In the genomic region with DNA sequence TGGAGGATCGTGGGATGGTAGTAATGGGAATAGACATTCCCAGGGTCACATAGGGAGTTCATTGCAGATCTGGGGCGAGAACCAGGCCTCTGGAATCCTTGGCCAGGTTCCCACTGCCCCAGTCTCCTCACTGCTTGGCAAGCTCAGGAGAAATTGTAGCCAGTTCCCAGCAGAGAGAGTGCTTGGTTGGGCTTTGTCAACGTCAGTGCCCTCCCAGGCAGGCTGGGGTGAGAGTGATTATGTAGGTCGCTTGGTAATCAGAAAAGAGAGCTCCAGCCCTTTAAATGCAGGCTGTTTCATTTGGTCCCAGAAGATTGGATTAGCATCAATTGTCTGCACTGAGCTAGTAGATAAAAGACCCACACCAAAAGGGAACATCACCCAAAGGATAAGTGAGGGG, we compare ENCODE assay signal across 19 cellular contexts. TPM values are rescaled to one million over a fixed set of nuclear protein-coding genes. Genes with fewer than 3 reads are reported as not detected.
A peak's percentile ranks its signal among the peaks of the same experiment; 100 is the strongest.
DNase-seq lines count a peak whose midpoint lies in the region; ATAC-seq and TF ChIP-seq lines count a peak whose summit lies in the region.
"Had no signal": no experiment of that assay in that cellular context is flagged by ENCODE, and none has a peak within 500 bp of the region (broad histone marks: within the 10 kb centered on the region; RNA-seq: fewer than 3 reads in every experiment).

No MANE protein-coding gene starts in this region.

- DNase-seq in NCI-H2029 treated with DMSO at 0.1 percent for 48 hours (lab: John Stamatoyannopoulos, UW), result peak; percentile 42
- peak; percentile 76 to 88 (median 86) for DNase-seq in right cardiac atrium
- DNase-seq in retinal pigment epithelial cell (ENCODE audit: low read depth), result peak; percentile 43
- DNase-seq in NCI-H1694 (lab: John Stamatoyannopoulos, UW), result no peak
- DNase-seq in activated CD4-positive, alpha-beta T cell treated with anti-CD3 and anti-CD28 coated beads, Interleukin-2, amount 50 U/mL, for 4 hours, result no peak
- no peak for DNase-seq in SHP77 treated with DMSO at 0.1 percent for 48 hours (lab: John Stamatoyannopoulos, UW)
- DNase-seq: activated CD8-positive, alpha-beta memory T cell treated with anti-CD3 and anti-CD28 coated beads, Interleukin-2, amount 50 U/mL, for 48 hours; activated naive CD4-positive, alpha-beta T cell treated with Interleukin-2 at 50 U/mL for 16 hours; central memory CD4-positive, alpha-beta T cell; gastrocnemius medialis; HFFc6; NCI-H1092 treated with DMSO at 0.1 percent for 48 hours; NCI-H226; SHP77; T-helper 9 cell had no signal

- H3K9me3 ChIP-seq in right cardiac atrium (ENCODE audit: control insufficient read depth, low read length), result no peaks in the 10 kb centered on the region
- H3K9me3 ChIP-seq: gastrocnemius medialis, ovary had no signal

- no peak overlapping the region for H3K4me3 Mint-ChIP-seq in brain
- H3K4me3 Mint-ChIP-seq: B cell, HFFc6 had no signal

- H3K36me3 Mint-ChIP-seq in brain, result no peaks in the 10 kb centered on the region

- H3K27ac Mint-ChIP-seq in brain, result peak overlapping the region in 4 of 5 experiments; percentile 40 to 94 (median 86)
- H3K27ac Mint-ChIP-seq: B cell, HFFc6 had no signal

- H3K27me3 ChIP-seq in right cardiac atrium (ENCODE audit: control insufficient read depth, insufficient read depth), result no peaks in the 10 kb centered on the region
- H3K27me3 ChIP-seq: gastrocnemius medialis, ovary had no signal

- H3K27me3 Mint-ChIP-seq in brain, result peaks cover 20% of the 10 kb centered on the region

- intact Hi-C loops in right cardiac atrium (cut with DNase I), result no loop called here

- peaks cover 52% of the 10 kb centered on the region for H3K4me1 Mint-ChIP-seq in brain
- H3K4me1 Mint-ChIP-seq: B cell had no signal

- peaks cover 0 to 2% (median 0%) of the 10 kb centered on the region in 5 experiments for H3K9me3 Mint-ChIP-seq in brain
- H3K9me3 Mint-ChIP-seq: HFFc6 had no signal

- no peak for TF ChIP-seq CTCF in brain (conservative IDR thresholded peaks at IDR 0.05)
- no peak for TF ChIP-seq CTCF in retinal pigment epithelial cell (conservative IDR thresholded peaks at IDR 0.05; ENCODE audit: low read depth, low read length)

- H3K4me1 ChIP-seq in right cardiac atrium (ENCODE audit: control insufficient read depth, insufficient read depth, low read length), result peaks cover 16% of the 10 kb centered on the region
- H3K4me1 ChIP-seq: gastrocnemius medialis had no signal

- 30% methylated on average over 4 of the region's 4 CpGs for WGBS in right cardiac atrium

- peak overlapping the region; percentile 6 for H3K27ac ChIP-seq in right cardiac atrium (ENCODE audit: low read length)
- H3K27ac ChIP-seq: gastrocnemius medialis, ovary had no signal

- ATAC-seq in right cardiac atrium (peak; percentile 87 to 90), HG03108 (IDR thresholded peaks at IDR 0.05; ENCODE audit: unreplicated experiment) (no peak)
- ATAC-seq: gastrocnemius medialis had no signal

- no peak overlapping the region for H3K4me3 ChIP-seq in right cardiac atrium (ENCODE audit: low read length)
- H3K4me3 ChIP-seq in retinal pigment epithelial cell (ENCODE audit: low read length), result no peak overlapping the region
- H3K4me3 ChIP-seq: gastrocnemius medialis, ovary had no signal

RNA-seq across cellular contexts. Expression of a gene that starts 51.8 kb away (rescaled TPM):
- polyA plus RNA-seq in brain (ENCODE audit: insufficient read depth, low read depth, low replicate concordance) (5.0 TPM), right cardiac atrium (3.4 TPM)
- total RNA-seq in right cardiac atrium, result 10 to 100 TPM; 12.8 to 21.7 (median 16.1) TPM

Comparison
In these comparisons a context has a peak if more than half of its experiments do, and no peak if none do; other contexts are left out.
1. DNase-seq: peak in NCI-H2029 treated with DMSO at 0.1 percent for 48 hours (single experiment), right cardiac atrium (3 of 3) and retinal pigment epithelial cell (single experiment); none in NCI-H1694 (single experiment), activated CD4-positive, alpha-beta T cell treated with anti-CD3 and anti-CD28 coated beads, Interleukin-2, amount 50 U/mL, for 4 hours (0 of 2) and SHP77 treated with DMSO at 0.1 percent for 48 hours (single experiment).